In the genomic region with DNA sequence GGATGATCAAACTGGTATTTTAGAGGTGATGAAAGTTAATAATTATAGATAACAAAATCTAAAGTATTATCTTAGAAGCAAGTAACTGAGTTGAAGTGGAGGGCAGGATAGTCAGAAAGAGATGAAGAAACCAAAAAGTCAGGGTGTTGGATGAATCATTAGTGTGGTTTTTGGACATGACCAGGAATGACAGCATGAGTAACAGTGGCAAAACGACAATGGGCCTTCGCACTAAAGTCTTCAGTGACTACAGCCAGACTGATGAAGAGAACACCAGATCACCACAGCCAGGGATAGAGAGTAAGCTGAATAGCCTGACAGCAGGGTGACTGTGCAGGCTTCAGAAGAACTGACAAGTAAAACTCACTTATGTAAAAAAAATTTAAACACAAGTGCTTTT, we compare ENCODE assay signal across 20 cellular contexts.
DNase-seq lines count a peak whose midpoint lies in the region; ATAC-seq and TF ChIP-seq lines count a peak whose summit lies in the region.
"Had no signal": no experiment of that assay in that cellular context is flagged by ENCODE, and none has a peak within 500 bp of the region (broad histone marks: within the 10 kb centered on the region; RNA-seq: fewer than 3 reads in every experiment).

No MANE protein-coding gene starts in this region.

- intact Hi-C loops in dorsolateral prefrontal cortex (cut with DNase I), result loop anchor here in 1 of 2 donors (10.0 kb wide), 1 partner anchor 49 kb away; no protein-coding TSS in a partner anchor

- TF ChIP-seq CTCF in dorsolateral prefrontal cortex (IDR thresholded peaks at IDR 0.05 in 54 of 56, conservative IDR thresholded peaks at IDR 0.05 in 2 of 56; ENCODE audit: low read depth in 1 of 56, partially characterized antibody in 56 of 56), result no peak

- no peaks in the 10 kb centered on the region for H3K9me3 Mint-ChIP-seq in activated T-cell treated with anti-CD3 and anti-CD28 coated beads, Interleukin-2, amount 50 U/mL, for 72 hours
- H3K9me3 Mint-ChIP-seq: immature natural killer cell had no signal

- ATAC-seq in activated T-cell treated with anti-CD3 and anti-CD28 coated beads, Interleukin-2, amount 50 U/mL, for 72 hours (replicated peaks in 1 of 2), result peak; percentile 32 to 67
- ATAC-seq in GM18870 (IDR thresholded peaks at IDR 0.05; ENCODE audit: unreplicated experiment), result no peak
- ATAC-seq: A549; activated CD8-positive, alpha-beta T cell treated with anti-CD3 and anti-CD28 coated beads, Interleukin-2, amount 10 ng/mL, durations not matched to agents 7 days and 5 days had no signal

- no peak for DNase-seq in activated T-cell treated with anti-CD3 and anti-CD28 coated beads, Interleukin-2, amount 50 U/mL, for 72 hours
- DNase-seq in activated T-cell treated with anti-CD3 and anti-CD28 coated beads for 4 hours, result no peak
- DNase-seq in NOMO-1 treated with dmso at 0.1 percent for 144 hours (lab: John Stamatoyannopoulos, UW; ENCODE audit: unreplicated experiment), result peak; percentile 45
- DNase-seq in dorsolateral prefrontal cortex, result no peak
- peak; percentile 16 for DNase-seq in skeletal muscle cell (ENCODE audit: low read depth)
- no peak for DNase-seq in NCI-H1048 (lab: John Stamatoyannopoulos, UW)
- DNase-seq in OCI-M1 (lab: John Stamatoyannopoulos, UW), result no peak
- DNase-seq: activated CD8-positive, alpha-beta T cell treated with anti-CD3 and anti-CD28 coated beads, Interleukin-2, amount 10 ng/mL, durations not matched to agents 7 days and 5 days; activated naive CD4-positive, alpha-beta T cell; Calu3; immature natural killer cell; NCI-H1417 treated with DMSO at 0.1 percent for 48 hours; NCI-H524 treated with DMSO at 0.1 percent for 48 hours; Right ventricle myocardium superior; T-helper 9 cell; tibial artery had no signal

- H3K27ac ChIP-seq in dorsolateral prefrontal cortex, result peak overlapping the region in 46 of 59 donors; percentile 8 to 92 (median 82)
- H3K27ac ChIP-seq: A549, parathyroid adenoma, tibial artery had no signal

- no peaks in the 10 kb centered on the region for H3K4me1 Mint-ChIP-seq in activated T-cell treated with anti-CD3 and anti-CD28 coated beads, Interleukin-2, amount 50 U/mL, for 72 hours (ENCODE audit: low read depth)
- H3K4me1 Mint-ChIP-seq: immature natural killer cell, mesothelial cell of epicardium had no signal

- no peak overlapping the region for H3K4me3 Mint-ChIP-seq in activated T-cell treated with anti-CD3 and anti-CD28 coated beads, Interleukin-2, amount 50 U/mL, for 72 hours
- H3K4me3 Mint-ChIP-seq: activated CD8-positive, alpha-beta T cell treated with anti-CD3 and anti-CD28 coated beads, Interleukin-2, amount 10 ng/mL, durations not matched to agents 7 days and 5 days; immature natural killer cell; mesothelial cell of epicardium had no signal

- H3K36me3 Mint-ChIP-seq in activated T-cell treated with anti-CD3 and anti-CD28 coated beads, Interleukin-2, amount 50 U/mL, for 72 hours (ENCODE audit: insufficient read depth in 2 of 2), result peaks cover 2 to 9% of the 10 kb centered on the region in 2 donors

- H3K27me3 ChIP-seq in dorsolateral prefrontal cortex, result no peaks in the 10 kb centered on the region
- H3K27me3 ChIP-seq: tibial artery had no signal

- H3K27ac Mint-ChIP-seq in activated T-cell treated with anti-CD3 and anti-CD28 coated beads, Interleukin-2, amount 50 U/mL, for 72 hours, result no peak overlapping the region
- H3K27ac Mint-ChIP-seq: activated CD8-positive, alpha-beta T cell treated with anti-CD3 and anti-CD28 coated beads, Interleukin-2, amount 10 ng/mL, durations not matched to agents 7 days and 5 days; immature natural killer cell had no signal

- peak overlapping the region in 1 of 59 donors; percentile 42 for H3K4me3 ChIP-seq in dorsolateral prefrontal cortex
- no peak overlapping the region for H3K4me3 ChIP-seq in skeletal muscle cell (ENCODE audit: low read depth, low read length)
- H3K4me3 ChIP-seq: A549, tibial artery had no signal

- H3K27me3 Mint-ChIP-seq in activated T-cell treated with anti-CD3 and anti-CD28 coated beads, Interleukin-2, amount 50 U/mL, for 72 hours (ENCODE audit: low read depth), result no peaks in the 10 kb centered on the region

Comparison
In these comparisons a context has a peak if more than half of its experiments do, and no peak if none do; other contexts are left out.
1. DNase-seq: peak in NOMO-1 treated with dmso at 0.1 percent for 144 hours (single experiment) and skeletal muscle cell (single experiment); none in activated T-cell treated with anti-CD3 and anti-CD28 coated beads, Interleukin-2, amount 50 U/mL, for 72 hours (0 of 2), activated T-cell treated with anti-CD3 and anti-CD28 coated beads for 4 hours (single experiment), dorsolateral prefrontal cortex (0 of 10), NCI-H1048 (single experiment) and OCI-M1 (single experiment).